Comparison of ENCODE assay signal across 2 cellular contexts in genomic region chr2:83282851-83283250, GRCh38.
TF ChIP-seq lines count a peak whose summit lies in the region.

No MANE protein-coding gene starts in this region.

TF ChIP-seq in GM23338, 12 proteins besides CTCF, POLR2A, EP300 and RAD21 (continued from another document):
- TF ChIP-seq, protein P1, sequence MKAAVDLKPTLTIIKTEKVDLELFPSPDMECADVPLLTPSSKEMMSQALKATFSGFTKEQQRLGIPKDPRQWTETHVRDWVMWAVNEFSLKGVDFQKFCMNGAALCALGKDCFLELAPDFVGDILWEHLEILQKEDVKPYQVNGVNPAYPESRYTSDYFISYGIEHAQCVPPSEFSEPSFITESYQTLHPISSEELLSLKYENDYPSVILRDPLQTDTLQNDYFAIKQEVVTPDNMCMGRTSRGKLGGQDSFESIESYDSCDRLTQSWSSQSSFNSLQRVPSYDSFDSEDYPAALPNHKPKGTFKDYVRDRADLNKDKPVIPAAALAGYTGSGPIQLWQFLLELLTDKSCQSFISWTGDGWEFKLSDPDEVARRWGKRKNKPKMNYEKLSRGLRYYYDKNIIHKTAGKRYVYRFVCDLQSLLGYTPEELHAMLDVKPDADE (IDR thresholded peaks at IDR 0.05), result no peak
- TF ChIP-seq REST (IDR thresholded peaks at IDR 0.05; ENCODE audit: unreplicated experiment), result no peak
- TF ChIP-seq EZH2 (IDR thresholded peaks at IDR 0.05; ENCODE audit: low read depth, unreplicated experiment), result no peak
- TF ChIP-seq POLR2AphosphoS5 (IDR thresholded peaks at IDR 0.05; ENCODE audit: low read depth), result no peak
- no peak for TF ChIP-seq ZNF462 (CRISPR knock-in tag; IDR thresholded peaks at IDR 0.05)

TF ChIP-seq in SK-N-SH treated with all-trans-retinoic acid at 6 μM for 48 hours, 23 proteins besides CTCF, POLR2A, EP300 and RAD21 (continued from another document):
- no peak for TF ChIP-seq POU6F1 (CRISPR knock-in tag; IDR thresholded peaks at IDR 0.05; ENCODE audit: borderline replicate concordance, low read depth)
- no peak for TF ChIP-seq ZNF70 (CRISPR knock-in tag; IDR thresholded peaks at IDR 0.05)
- no peak for TF ChIP-seq TCF4 (CRISPR knock-in tag; IDR thresholded peaks at IDR 0.05; ENCODE audit: borderline replicate concordance)
- TF ChIP-seq CSDC2 (CRISPR knock-in tag; IDR thresholded peaks at IDR 0.05), result no peak
- TF ChIP-seq, protein P2, sequence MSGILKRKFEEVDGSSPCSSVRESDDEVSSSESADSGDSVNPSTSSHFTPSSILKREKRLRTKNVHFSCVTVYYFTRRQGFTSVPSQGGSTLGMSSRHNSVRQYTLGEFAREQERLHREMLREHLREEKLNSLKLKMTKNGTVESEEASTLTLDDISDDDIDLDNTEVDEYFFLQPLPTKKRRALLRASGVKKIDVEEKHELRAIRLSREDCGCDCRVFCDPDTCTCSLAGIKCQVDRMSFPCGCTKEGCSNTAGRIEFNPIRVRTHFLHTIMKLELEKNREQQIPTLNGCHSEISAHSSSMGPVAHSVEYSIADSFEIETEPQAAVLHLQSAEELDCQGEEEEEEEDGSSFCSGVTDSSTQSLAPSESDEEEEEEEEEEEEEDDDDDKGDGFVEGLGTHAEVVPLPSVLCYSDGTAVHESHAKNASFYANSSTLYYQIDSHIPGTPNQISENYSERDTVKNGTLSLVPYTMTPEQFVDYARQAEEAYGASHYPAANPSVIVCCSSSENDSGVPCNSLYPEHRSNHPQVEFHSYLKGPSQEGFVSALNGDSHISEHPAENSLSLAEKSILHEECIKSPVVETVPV (CRISPR knock-in tag; IDR thresholded peaks at IDR 0.05), result no peak
- no peak for TF ChIP-seq CREB5 (CRISPR knock-in tag; IDR thresholded peaks at IDR 0.05; ENCODE audit: low read depth)
- no peak for TF ChIP-seq PATZ1 (CRISPR knock-in tag; IDR thresholded peaks at IDR 0.05; ENCODE audit: borderline replicate concordance)
- no peak for TF ChIP-seq ZNF565 (CRISPR knock-in tag; conservative IDR thresholded peaks at IDR 0.05; ENCODE audit: low read depth)
- TF ChIP-seq OSR1 (CRISPR knock-in tag; IDR thresholded peaks at IDR 0.05), result no peak
- TF ChIP-seq ISL1 (CRISPR knock-in tag; IDR thresholded peaks at IDR 0.05), result no peak
- no peak for TF ChIP-seq ZC3H10 (CRISPR knock-in tag; IDR thresholded peaks at IDR 0.05)
- TF ChIP-seq, protein P3, sequence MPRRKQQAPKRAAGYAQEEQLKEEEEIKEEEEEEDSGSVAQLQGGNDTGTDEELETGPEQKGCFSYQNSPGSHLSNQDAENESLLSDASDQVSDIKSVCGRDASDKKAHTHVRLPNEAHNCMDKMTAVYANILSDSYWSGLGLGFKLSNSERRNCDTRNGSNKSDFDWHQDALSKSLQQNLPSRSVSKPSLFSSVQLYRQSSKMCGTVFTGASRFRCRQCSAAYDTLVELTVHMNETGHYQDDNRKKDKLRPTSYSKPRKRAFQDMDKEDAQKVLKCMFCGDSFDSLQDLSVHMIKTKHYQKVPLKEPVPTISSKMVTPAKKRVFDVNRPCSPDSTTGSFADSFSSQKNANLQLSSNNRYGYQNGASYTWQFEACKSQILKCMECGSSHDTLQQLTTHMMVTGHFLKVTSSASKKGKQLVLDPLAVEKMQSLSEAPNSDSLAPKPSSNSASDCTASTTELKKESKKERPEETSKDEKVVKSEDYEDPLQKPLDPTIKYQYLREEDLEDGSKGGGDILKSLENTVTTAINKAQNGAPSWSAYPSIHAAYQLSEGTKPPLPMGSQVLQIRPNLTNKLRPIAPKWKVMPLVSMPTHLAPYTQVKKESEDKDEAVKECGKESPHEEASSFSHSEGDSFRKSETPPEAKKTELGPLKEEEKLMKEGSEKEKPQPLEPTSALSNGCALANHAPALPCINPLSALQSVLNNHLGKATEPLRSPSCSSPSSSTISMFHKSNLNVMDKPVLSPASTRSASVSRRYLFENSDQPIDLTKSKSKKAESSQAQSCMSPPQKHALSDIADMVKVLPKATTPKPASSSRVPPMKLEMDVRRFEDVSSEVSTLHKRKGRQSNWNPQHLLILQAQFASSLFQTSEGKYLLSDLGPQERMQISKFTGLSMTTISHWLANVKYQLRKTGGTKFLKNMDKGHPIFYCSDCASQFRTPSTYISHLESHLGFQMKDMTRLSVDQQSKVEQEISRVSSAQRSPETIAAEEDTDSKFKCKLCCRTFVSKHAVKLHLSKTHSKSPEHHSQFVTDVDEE (CRISPR knock-in tag; IDR thresholded peaks at IDR 0.05), result no peak
- no peak for TF ChIP-seq PPARA (CRISPR knock-in tag; IDR thresholded peaks at IDR 0.05; ENCODE audit: borderline replicate concordance)
- TF ChIP-seq GLIS3 (CRISPR knock-in tag; IDR thresholded peaks at IDR 0.05), result no peak
TF ChIP-seq in SK-N-SH treated with all-trans-retinoic acid at 6 μM for 48 hours: peak in this region for 0.
